Comparison of ENCODE assay signal across 9 cellular contexts in the genomic region with DNA sequence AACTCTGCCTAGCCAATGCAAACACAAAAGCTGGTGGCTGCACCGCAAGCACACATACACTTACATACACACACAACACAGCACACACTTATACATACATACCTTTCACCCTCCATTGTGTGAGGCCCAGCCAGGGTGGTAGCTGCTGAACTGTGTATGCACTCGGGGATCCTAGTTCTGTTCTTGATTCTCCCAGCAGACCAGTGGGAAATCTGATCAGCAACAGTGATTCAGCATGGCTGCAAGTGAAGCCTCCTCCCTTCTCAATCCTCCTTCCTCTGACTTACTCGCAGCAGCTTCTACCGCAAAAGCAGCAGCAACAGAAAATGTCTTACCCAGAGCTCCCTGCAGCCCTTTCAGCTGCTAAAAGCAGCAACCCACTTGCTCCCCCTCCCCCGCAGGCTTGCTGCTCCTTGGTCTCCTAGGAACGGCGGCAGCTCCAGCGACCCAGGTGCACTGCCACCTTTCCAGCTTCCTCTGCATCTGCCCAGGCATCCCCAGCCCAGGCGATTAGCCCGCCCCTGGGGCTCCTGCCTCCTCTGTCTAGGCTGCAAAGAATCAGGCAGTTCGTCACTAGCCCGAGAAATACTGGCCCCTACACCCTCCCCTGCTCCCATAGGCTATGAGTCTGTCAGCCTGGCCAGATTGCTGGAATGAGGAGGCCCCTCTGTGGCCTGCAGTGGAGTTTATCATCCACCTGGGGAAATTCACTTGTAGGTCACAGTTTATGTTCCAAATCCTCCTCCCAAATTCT. TPM values are rescaled to one million over a fixed set of nuclear protein-coding genes. Genes with fewer than 3 reads are reported as not detected.
DNase-seq lines count a peak whose midpoint lies in the region; ATAC-seq and TF ChIP-seq lines count a peak whose summit lies in the region.
"Had no signal": no experiment of that assay in that cellular context is flagged by ENCODE, and none has a peak within 500 bp of the region (broad histone marks: within the 10 kb centered on the region; RNA-seq: fewer than 3 reads in every experiment).

TSS of gene KLHL3 (minus strand) at position 559 of the 754 bp plus-strand sequence. CDS start at position 116, 443 bp downstream.

- peak in 3 of 4 donors; percentile 28 to 53 (median 47) for TF ChIP-seq CTCF in right lobe of liver (IDR thresholded peaks at IDR 0.05)

- no peaks in the 10 kb centered on the region for H3K4me1 Mint-ChIP-seq in stimulated activated effector memory CD8-positive, alpha-beta T cell treated with anti-CD3 and anti-CD28 coated beads, Interleukin-12 subunit alpha, Interleukin-12 subunit beta, amount 100 ng/mL, for 72 hours

- no peaks in the 10 kb centered on the region for H3K27me3 ChIP-seq in effector memory CD4-positive, alpha-beta T cell (replicated peaks; ENCODE audit: control insufficient read depth, insufficient read depth, low read length, poor library complexity, severe bottlenecking)
- H3K27me3 ChIP-seq in right lobe of liver = no peaks in the 10 kb centered on the region

- H3K4me3 Mint-ChIP-seq in stimulated activated effector memory CD8-positive, alpha-beta T cell treated with anti-CD3 and anti-CD28 coated beads, Interleukin-12 subunit alpha, Interleukin-12 subunit beta, amount 100 ng/mL, for 72 hours = no peak within 1 kb of the TSS
- H3K4me3 Mint-ChIP-seq: T-helper 1 cell treated with Interleukin-12 subunit alpha and Interleukin-12 subunit beta and Interleukin-4 antibody, amounts not matched to agents 30 μg/mL and 1 μg/mL, for 36 hours had no signal

- peaks cover 21% of the 10 kb centered on the region for H3K4me1 ChIP-seq in effector memory CD4-positive, alpha-beta T cell (ENCODE audit: control insufficient read depth, insufficient read depth, low read length, poor library complexity, severe bottlenecking)
- H3K4me1 ChIP-seq in right lobe of liver = peaks cover 0 to 43% (median 4%) of the 10 kb centered on the region in 4 donors

- H3K36me3 ChIP-seq in effector memory CD4-positive, alpha-beta T cell (ENCODE audit: control insufficient read depth, insufficient read depth, low read length) = no peaks in the 10 kb centered on the region
- H3K36me3 ChIP-seq in right lobe of liver = no peaks in the 10 kb centered on the region

- peak; percentile 56 for ATAC-seq in GM21390 (IDR thresholded peaks at IDR 0.05; ENCODE audit: unreplicated experiment)
- peak; percentile 56 to 78 (median 68) for ATAC-seq in right lobe of liver
- ATAC-seq in stimulated activated effector memory CD8-positive, alpha-beta T cell treated with anti-CD3 and anti-CD28 coated beads, Interleukin-12 subunit alpha, Interleukin-12 subunit beta, amount 100 ng/mL, for 72 hours = peak; percentile 53
- ATAC-seq in HG02588 (IDR thresholded peaks at IDR 0.05; ENCODE audit: unreplicated experiment) = no peak

- no peak for TF ChIP-seq POLR2A in right lobe of liver (IDR thresholded peaks at IDR 0.05)

- 0% methylated on average over 9 of the region's 12 CpGs for WGBS in right lobe of liver (ENCODE audit: insufficient coverage, low coverage, low lambda C conversion rate, missing lambda C conversion rate)

- H3K27ac Mint-ChIP-seq in stimulated activated effector memory CD8-positive, alpha-beta T cell treated with anti-CD3 and anti-CD28 coated beads, Interleukin-12 subunit alpha, Interleukin-12 subunit beta, amount 100 ng/mL, for 72 hours = no peak within 1 kb of the TSS

- peak; percentile 60 for DNase-seq in DMS53 treated with DMSO at 0.1 percent for 48 hours (lab: John Stamatoyannopoulos, UW; ENCODE audit: unreplicated experiment)
- DNase-seq in M059J (ENCODE audit: low read depth) = peak; percentile 6
- peak; percentile 21 to 22 for DNase-seq in activated CD4-positive, alpha-beta T cell treated with anti-CD3 and anti-CD28 coated beads for 4 hours
- DNase-seq in effector memory CD4-positive, alpha-beta T cell = no peak
- peak; percentile 43 to 65 (median 64) for DNase-seq in right lobe of liver
- DNase-seq in stimulated activated effector memory CD8-positive, alpha-beta T cell treated with anti-CD3 and anti-CD28 coated beads, Interleukin-12 subunit alpha, Interleukin-12 subunit beta, amount 100 ng/mL, for 72 hours (ENCODE audit: low spot score in 2 of 2) = peak in 1 of 2 donors; percentile 62

- intact Hi-C loops in right lobe of liver (cut with DNase I) = no loop called here

- peak within 1 kb of the TSS; percentile 39 for H3K27ac ChIP-seq in effector memory CD4-positive, alpha-beta T cell (ENCODE audit: insufficient read depth, low read length, poor library complexity, severe bottlenecking)
- H3K27ac ChIP-seq in right lobe of liver = peak within 1 kb of the TSS; percentile 17 to 67 (median 67)

- peak within 1 kb of the TSS; percentile 65 for H3K4me3 ChIP-seq in effector memory CD4-positive, alpha-beta T cell (ENCODE audit: insufficient read depth, low read depth, low read length, poor library complexity, severe bottlenecking)
- peak within 1 kb of the TSS; percentile 23 to 60 (median 48) for H3K4me3 ChIP-seq in right lobe of liver

- no peaks in the 10 kb centered on the region for H3K9me3 ChIP-seq in effector memory CD4-positive, alpha-beta T cell (ENCODE audit: control insufficient read depth, low read length)
- no peaks in the 10 kb centered on the region for H3K9me3 ChIP-seq in right lobe of liver

- H3K36me3 Mint-ChIP-seq in stimulated activated effector memory CD8-positive, alpha-beta T cell treated with anti-CD3 and anti-CD28 coated beads, Interleukin-12 subunit alpha, Interleukin-12 subunit beta, amount 100 ng/mL, for 72 hours = no peaks in the 10 kb centered on the region

- H3K9me3 Mint-ChIP-seq in stimulated activated effector memory CD8-positive, alpha-beta T cell treated with anti-CD3 and anti-CD28 coated beads, Interleukin-12 subunit alpha, Interleukin-12 subunit beta, amount 100 ng/mL, for 72 hours = no peaks in the 10 kb centered on the region

RNA-seq across cellular contexts. Expression of gene KLHL3, which starts in this region (rescaled TPM):
- 0.74 and 2.2 TPM in 2 replicates for total RNA-seq in M059J (2014; rRNA removed; shearing (Covaris generic))
- 1 to 10 TPM; 1.9 to 8.5 (median 3.3) TPM for total RNA-seq in right lobe of liver

Comparison
In these comparisons a context has a peak if more than half of its experiments do, and no peak if none do; other contexts are left out.
1. DNase-seq: peak in DMS53 treated with DMSO at 0.1 percent for 48 hours (single experiment), M059J (single experiment), activated CD4-positive, alpha-beta T cell treated with anti-CD3 and anti-CD28 coated beads for 4 hours (2 of 2) and right lobe of liver (3 of 3); none in effector memory CD4-positive, alpha-beta T cell (0 of 3).